In the genomic region with DNA sequence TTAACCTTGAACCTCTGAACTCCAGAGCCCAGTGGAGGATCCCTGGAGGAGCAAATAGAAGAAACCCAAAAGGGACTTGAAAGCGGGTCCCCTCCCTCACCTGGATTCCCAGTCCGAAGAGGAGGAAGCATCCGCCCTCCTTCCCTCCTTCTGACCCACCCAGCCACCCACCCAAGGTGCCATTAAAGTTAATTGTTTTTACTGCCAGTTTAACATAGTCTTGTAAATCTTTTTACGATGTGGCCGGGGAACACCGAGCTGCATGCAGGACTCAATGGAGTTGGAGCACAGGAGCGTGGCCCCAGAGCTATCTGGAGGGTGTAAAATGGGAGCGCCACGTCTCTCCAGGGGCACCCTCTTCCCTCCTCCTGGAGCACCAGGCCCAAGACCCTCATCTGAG, we compare ENCODE assay signal across 1 cellular context.
TF ChIP-seq lines count a peak whose summit lies in the region.

No MANE protein-coding gene starts in this region.

TF ChIP-seq in HEK293, 187 proteins besides CTCF, POLR2A, EP300 and RAD21 (continued from another document):
- TF ChIP-seq ZNF610 (tag by site-specific recombination; IDR thresholded peaks at IDR 0.05; ENCODE audit: borderline replicate concordance) = peak; percentile 11; the same call in 1 of the 2 replicates
- 0 out of 2 replicates have a peak, but pooled peaks have one; percentile 55 for TF ChIP-seq EGR2 (tag by site-specific recombination; IDR thresholded peaks at IDR 0.05; ENCODE audit: low read depth)
- no peak for TF ChIP-seq ZNF366 (tag by site-specific recombination; conservative IDR thresholded peaks at IDR 0.05)
